17 cellular contexts compared by ENCODE assay signal in the genomic region with DNA sequence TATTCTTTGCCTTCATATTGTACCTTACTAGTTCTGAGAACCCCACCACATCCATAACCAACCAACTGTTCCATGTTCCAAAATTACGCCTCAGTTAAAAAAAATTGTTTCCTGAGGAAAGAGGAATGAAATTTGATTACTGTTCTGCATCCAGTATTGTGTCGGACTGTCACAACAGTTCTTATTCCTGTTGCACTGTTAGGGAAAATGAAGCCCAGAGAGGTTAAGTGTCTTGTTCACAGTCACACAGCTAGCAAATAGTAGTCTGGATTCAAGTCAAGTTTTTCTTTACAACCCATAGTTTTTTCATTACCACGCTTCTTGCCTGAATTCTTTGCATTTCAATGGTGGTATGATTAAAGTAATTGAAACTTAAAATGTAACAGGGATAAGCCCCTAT. TPM values are rescaled to one million over a fixed set of nuclear protein-coding genes. Genes with fewer than 3 reads are reported as not detected.
DNase-seq lines count a peak whose midpoint lies in the region; ATAC-seq, FAIRE-seq and TF ChIP-seq lines count a peak whose summit lies in the region.
"Had no signal": no experiment of that assay in that cellular context is flagged by ENCODE, and none has a peak within 500 bp of the region (broad histone marks: within the 10 kb centered on the region; RNA-seq: fewer than 3 reads in every experiment).

No MANE protein-coding gene starts in this region.

- in situ Hi-C loops in HepG2 (cut with HindIII; ENCODE audit: extremely low pct_ligation_motif_present, low pct_unique_long_range_greater_than_20kb) (no loop called here), IMR-90 (cut with MboI; ENCODE audit: low sequenced_read_pairs) (no loop called here)

- peak overlapping the region; percentile 1; the same call in 1 of the 3 replicates for H2BK15ac ChIP-seq in IMR-90 (ENCODE audit: low read depth, low read length)

- H3K9me1 ChIP-seq in IMR-90 (ENCODE audit: insufficient read depth, low read length), result peaks cover 10% of the 10 kb centered on the region; the same call in 1 of the 2 replicates

- H3K36me3 ChIP-seq in HepG2 (replicated peaks in 1 of 2; ENCODE audit: control insufficient read depth in 1 of 2, insufficient read depth in 2 of 2, low read length in 2 of 2) (no peaks in the 10 kb centered on the region; a peak in 2 of 5 replicates), right lobe of liver (no peaks in the 10 kb centered on the region), IMR-90 (ENCODE audit: control insufficient read depth, insufficient read depth, low read length) (no peaks in the 10 kb centered on the region), hepatocyte (replicated peaks; ENCODE audit: insufficient read depth, low read depth) (no peaks in the 10 kb centered on the region), skeletal muscle tissue (ENCODE audit: control insufficient read depth in 3 of 3, insufficient read depth in 3 of 3, low read length in 3 of 3) (no peaks in the 10 kb centered on the region), stomach (no peaks in the 10 kb centered on the region)

- peaks cover 67% of the 10 kb centered on the region for H3K4me1 ChIP-seq in HepG2 (ENCODE audit: insufficient read depth, low read length)
- peaks cover 0 to 9% (median 0%) of the 10 kb centered on the region in 4 donors for H3K4me1 ChIP-seq in right lobe of liver
- H3K4me1 ChIP-seq in IMR-90 (ENCODE audit: control insufficient read depth, insufficient read depth, low read length), result peaks cover 8% of the 10 kb centered on the region
- H3K4me1 ChIP-seq in hepatocyte (ENCODE audit: insufficient read depth), result peaks cover 7% of the 10 kb centered on the region
- peaks cover 21 to 33% (median 27%) of the 10 kb centered on the region in 3 donors for H3K4me1 ChIP-seq in skeletal muscle tissue (ENCODE audit: control insufficient read depth in 3 of 3, insufficient read depth in 3 of 3, low read length in 3 of 3)
- peaks cover 5 to 46% (median 29%) of the 10 kb centered on the region in 4 donors for H3K4me1 ChIP-seq in stomach

- no peak overlapping the region for H3K14ac ChIP-seq in IMR-90 (replicated peaks; ENCODE audit: low read depth, low read length)

- CTCF ChIA-PET in HepG2 (lab: Yijun Ruan, JAX; ENCODE audit: low intra/inter-chr PET ratio, low total read pairs) (no interaction called here), IMR-90 (lab: Yijun Ruan, JAX) (interaction anchor here (1.0 kb wide), 1 partner anchor 10 kb away, joined by 3 read pairs; no protein-coding TSS in a partner anchor)

- no peak for FAIRE-seq in HepG2 (lab: Jason Lieb, UNC)
- FAIRE-seq: A204.1, GM12878, GM18507 had no signal

- H2BK5ac ChIP-seq in IMR-90 (ENCODE audit: low read depth, low read length, poor library complexity, severe bottlenecking), result peak overlapping the region; percentile 16

- H4K91ac ChIP-seq in IMR-90 (ENCODE audit: insufficient read depth, low read depth, low read length), result no peak overlapping the region

- TF ChIP-seq EP300 in HepG2 (IDR thresholded peaks at IDR 0.05; ENCODE audit: low read depth in 2 of 2, low read length in 2 of 2) (no peak), HepG2 (CRISPR knock-in tag; IDR thresholded peaks at IDR 0.05; ENCODE audit: borderline replicate concordance) (no peak), stomach (IDR thresholded peaks at IDR 0.05) (no peak)

- H3K18ac ChIP-seq in IMR-90 (ENCODE audit: low read depth, low read length), result peak overlapping the region; percentile 82

- no peak for ATAC-seq in HepG2
- no peak for ATAC-seq in right lobe of liver
- no peak for ATAC-seq in IMR-90 (ENCODE audit: low read depth)
- ATAC-seq: GM12878, HCT116 had no signal

- H3K9ac ChIP-seq in HepG2 (ENCODE audit: insufficient read depth, low read depth, low read length), result no peak overlapping the region
- no peak overlapping the region for H3K9ac ChIP-seq in IMR-90 (ENCODE audit: low read depth, low read length)
- no peak overlapping the region for H3K9ac ChIP-seq in skeletal muscle tissue (ENCODE audit: low read depth in 1 of 3, low read length in 3 of 3)

- intact Hi-C loops in HepG2 (cut with micrococcal nuclease; ENCODE audit: unreplicated experiment), result no loop called here
- intact Hi-C loops in right lobe of liver (cut with DNase I), result no loop called here
- intact Hi-C loops in IMR-90 (cut with micrococcal nuclease), result loop anchor here (5.0 kb wide), 1 partner anchor 105 kb away; a partner anchor contains a TSS
- intact Hi-C loops in stomach (cut with DNase I; ENCODE audit: low total_unique reads), result no loop called here

- no peak for TF ChIP-seq POLR2A in HepG2 (IDR thresholded peaks at IDR 0.05; ENCODE audit: insufficient read depth in 1 of 2, low read depth in 2 of 2, low read length in 2 of 2)
- no peak for TF ChIP-seq POLR2A in right lobe of liver (IDR thresholded peaks at IDR 0.05)
- no peak for TF ChIP-seq POLR2A in IMR-90 (IDR thresholded peaks at IDR 0.05; ENCODE audit: low read depth, low read length)
- TF ChIP-seq POLR2A in stomach (IDR thresholded peaks at IDR 0.05), result no peak

- H3K23ac ChIP-seq in IMR-90 (ENCODE audit: low read depth, low read length), result peak overlapping the region; percentile 4; the same call in 1 of the 2 replicates

- BruUV-seq in HepG2 (replicated peaks; lab: Mats Ljungman, UMichigan) (no TSS peak), IMR-90 (replicated peaks; lab: Mats Ljungman, UMichigan) (no TSS peak)

- POLR2A ChIA-PET in HepG2 (lab: Yijun Ruan, JAX) (no interaction called here), IMR-90 (lab: Charles Lee; ENCODE audit: unreplicated experiment) (no interaction called here)

- H3K27me3 ChIP-seq in HepG2 (ENCODE audit: control insufficient read depth in 1 of 2, insufficient read depth in 2 of 2, low read length in 2 of 2) (no peaks in the 10 kb centered on the region; a peak in 1 of 5 replicates), right lobe of liver (no peaks in the 10 kb centered on the region), IMR-90 (ENCODE audit: control insufficient read depth, insufficient read depth, low read length) (no peaks in the 10 kb centered on the region), hepatocyte (no peaks in the 10 kb centered on the region), skeletal muscle tissue (ENCODE audit: control insufficient read depth in 3 of 3, insufficient read depth in 3 of 3, low read length in 3 of 3) (no peaks in the 10 kb centered on the region), stomach (no peaks in the 10 kb centered on the region)

- no peaks in the 10 kb centered on the region for H3K9me2 ChIP-seq in hepatocyte (replicated peaks; ENCODE audit: insufficient read depth)

- H2AFZ ChIP-seq in HepG2 (ENCODE audit: low read length) (no peak overlapping the region), IMR-90 (replicated peaks; ENCODE audit: low read length, poor library complexity) (no peak overlapping the region), hepatocyte (no peak overlapping the region)

- H3K79me2 ChIP-seq in HepG2 (ENCODE audit: insufficient read depth, low read length) (peaks cover 83% of the 10 kb centered on the region), hepatocyte (peaks cover 81% of the 10 kb centered on the region)

- H3K4me3 ChIP-seq in HepG2 (replicated peaks in 1 of 3; ENCODE audit: insufficient read depth in 1 of 3, low read depth in 2 of 3, low read length in 3 of 3), result no peak overlapping the region; a peak in 1 of 6 replicates
- no peak overlapping the region for H3K4me3 ChIP-seq in right lobe of liver
- H3K4me3 ChIP-seq in IMR-90 (ENCODE audit: insufficient read depth, low read depth, low read length), result no peak overlapping the region
- H3K4me3 ChIP-seq in hepatocyte, result no peak overlapping the region
- no peak overlapping the region for H3K4me3 ChIP-seq in skeletal muscle tissue (ENCODE audit: low read length in 3 of 3)
- no peak overlapping the region for H3K4me3 ChIP-seq in stomach
- H3K4me3 ChIP-seq: GM12878 had no signal

- H3K9me3 ChIP-seq in HepG2 (ENCODE audit: low read length) (no peaks in the 10 kb centered on the region), right lobe of liver (no peaks in the 10 kb centered on the region), IMR-90 (ENCODE audit: control insufficient read depth, insufficient read depth, low read length) (no peaks in the 10 kb centered on the region), hepatocyte (ENCODE audit: low read depth) (no peaks in the 10 kb centered on the region), skeletal muscle tissue (ENCODE audit: control insufficient read depth in 3 of 3, low read length in 3 of 3) (no peaks in the 10 kb centered on the region), stomach (no peaks in the 10 kb centered on the region)

- H4K20me1 ChIP-seq in HepG2 (ENCODE audit: insufficient read depth, low read length) (no peaks in the 10 kb centered on the region), IMR-90 (ENCODE audit: insufficient read depth, low read length) (peaks cover 27% of the 10 kb centered on the region), hepatocyte (ENCODE audit: insufficient read depth, poor library complexity, severe bottlenecking) (peaks cover 4% of the 10 kb centered on the region)

- peaks cover 23 to 57% of the 10 kb centered on the region in 2 experiments for H3K79me1 ChIP-seq in IMR-90 (ENCODE audit: low read depth in 1 of 2, low read length in 2 of 2)

- H2BK20ac ChIP-seq in IMR-90 (ENCODE audit: low read depth, low read length), result no peak overlapping the region

- peak overlapping the region; percentile 13; the same call in 1 of the 2 replicates for H3K4me2 ChIP-seq in HepG2 (ENCODE audit: low read depth, low read length)
- H3K4me2 ChIP-seq in IMR-90 (ENCODE audit: low read depth, low read length), result peak overlapping the region; percentile 46
- no peak overlapping the region for H3K4me2 ChIP-seq in hepatocyte

- no peak overlapping the region for H2BK120ac ChIP-seq in IMR-90 (ENCODE audit: low read depth, low read length)

- peak overlapping the region; percentile 79; the same call in 1 of the 2 replicates for H4K5ac ChIP-seq in IMR-90 (ENCODE audit: low read depth, low read length)

- no peak overlapping the region for H3K56ac ChIP-seq in IMR-90 (ENCODE audit: extremely low read depth, insufficient read depth, low read length)

- H4K8ac ChIP-seq in IMR-90 (ENCODE audit: low read depth in 2 of 2, low read length in 2 of 2), result 0 out of 4 replicates have a peak overlapping the region, but pooled peaks of 1 of the 2 experiments have one; percentile 1

- no peak overlapping the region for H3K27ac ChIP-seq in HepG2 (ENCODE audit: extremely low read length, insufficient read depth, low read length)
- H3K27ac ChIP-seq in right lobe of liver, result no peak overlapping the region
- H3K27ac ChIP-seq in IMR-90 (ENCODE audit: insufficient read depth, low read length), result peak overlapping the region; percentile 56; the same call in 1 of the 2 replicates
- H3K27ac ChIP-seq in hepatocyte, result peak overlapping the region; percentile 11
- peak overlapping the region; percentile 14 for H3K27ac ChIP-seq in skeletal muscle tissue (ENCODE audit: low read depth, low read length)
- no peak overlapping the region for H3K27ac ChIP-seq in stomach

- TF ChIP-seq RAD21 in HepG2 (CRISPR knock-in tag; IDR thresholded peaks at IDR 0.05) (no peak), IMR-90 (IDR thresholded peaks at IDR 0.05; ENCODE audit: low read length) (no peak)

- H2AK9ac ChIP-seq in IMR-90 (replicated peaks; ENCODE audit: low read depth, low read length, poor library complexity), result no peak overlapping the region

- WGBS in HepG2 (ENCODE audit: low lambda C conversion rate), result 95% methylated on average over 3 of the region's 3 CpGs
- WGBS in right lobe of liver (ENCODE audit: insufficient coverage, low coverage, low lambda C conversion rate, missing lambda C conversion rate), result 86% methylated on average over 3 of the region's 3 CpGs
- no CpG with 5 or more reads among the region's 3 CpGs for WGBS in IMR-90 (ENCODE audit: extremely low coverage in 2 of 2, insufficient read length in 1 of 2), 2 experiments
- WGBS in hepatocyte (ENCODE audit: low lambda C conversion rate, missing lambda C conversion rate), result 94% methylated on average over 3 of the region's 3 CpGs
- 85 to 92% (median 88%) methylated on average over 3 of the region's 3 CpGs for WGBS in stomach, 5 donors

- TF ChIP-seq CTCF in HepG2 (CRISPR knock-in tag; IDR thresholded peaks at IDR 0.05), result no peak
- no peak for TF ChIP-seq CTCF in right lobe of liver (IDR thresholded peaks at IDR 0.05)
- TF ChIP-seq CTCF in IMR-90 (conservative IDR thresholded peaks at IDR 0.05; ENCODE audit: low read depth, low read length), result no peak
- no peak for TF ChIP-seq CTCF in hepatocyte (IDR thresholded peaks at IDR 0.05; ENCODE audit: poor library complexity)
- no peak for TF ChIP-seq CTCF in stomach (IDR thresholded peaks at IDR 0.05)

- no peak for DNase-seq in HepG2 (ENCODE audit: low spot score)
- DNase-seq in right lobe of liver, result no peak
- no peak for DNase-seq in IMR-90
- DNase-seq in hepatocyte (ENCODE audit: low spot score), result no peak
- no peak for DNase-seq in NAMALWA (ENCODE audit: low spot score)
- no peak for DNase-seq in stomach
- no peak for DNase-seq in Ammon's horn (ENCODE audit: low spot score)
- DNase-seq: AML-193; C1 segment of cervical spinal cord; Calu3; CD4-positive, alpha-beta T cell; DMS 273 treated with DMSO at 0.1 percent for 48 hours had no signal

- no peak overlapping the region for H2AK5ac ChIP-seq in IMR-90 (ENCODE audit: low read depth, low read length)

- peak overlapping the region; percentile 26; the same call in 1 of the 2 replicates for H3K4ac ChIP-seq in IMR-90 (ENCODE audit: low read depth, low read length)

- dilution Hi-C loops in IMR-90 (cut with HindIII; ENCODE audit: low sequenced_read_pairs, unreplicated experiment), result no loop called here

RNA-seq across cellular contexts. Expression of a gene that starts 4.4 kb away (rescaled TPM):
- total RNA-seq in HepG2 (2016; rRNA removed; fragmentation: Illumina TruSeq; extraction: Trizol) (2.8 and 5.1 TPM in 2 replicates), right lobe of liver (1 to 10 TPM in 5 of 6 experiments, under 1 TPM in 1; 0.46 to 2.0 (median 1.3) TPM), IMR-90 (2012; rRNA removed) (2.9 and 5.0 TPM in 2 replicates), hepatocyte (7.3 and 9.3 TPM in 2 replicates), skeletal muscle tissue (8.9 TPM), stomach (10 to 100 TPM in 1 of 5 donors, 1 to 10 TPM in 3, not detected in 1; 3.0 to 13.2 (median 3.4) TPM)
- total RNA-seq in HepG2 (2016; cell fraction: cytosol; rRNA removed; fragmentation: Illumina TruSeq; extraction: Trizol; ENCODE audit: low read depth), result 4.7 and 6.0 TPM in 2 replicates
- total RNA-seq in HepG2 (2016; cell fraction: insoluble cytoplasmic fraction; rRNA removed; fragmentation: Illumina TruSeq; extraction: Trizol), result 3.0 and 5.1 TPM in 2 replicates
- 2.3 and 2.5 TPM in 2 replicates for total RNA-seq in HepG2 (2016; cell fraction: membrane; rRNA removed; fragmentation: Illumina TruSeq; extraction: Trizol)
- total RNA-seq in HepG2 (2016; cell fraction: nucleus; rRNA removed; fragmentation: Illumina TruSeq; extraction: Trizol), result 23.8 and 25.5 TPM in 2 replicates
- polyA plus RNA-seq in HepG2 (2011; rRNA removed) (4.1 and 4.2 TPM in 2 replicates), IMR-90 (2012; rRNA removed) (0.80 and 1.4 TPM in 2 replicates), hepatocyte (1.1 and 2.5 TPM in 2 replicates), stomach (1 to 10 TPM in 2 of 3 donors, under 1 TPM in 1; 0.78 to 1.2 (median 1.1) TPM)
- 0.66 and 0.76 TPM in 2 replicates for polyA plus RNA-seq in HepG2 (2011; cell fraction: cytosol; rRNA removed)
- 5.8 and 9.2 TPM in 2 replicates for polyA plus RNA-seq in HepG2 (2011; cell fraction: nucleus; rRNA removed)
- polyA plus RNA-seq in HepG2 (2012), result 6.1 and 6.9 TPM in 2 replicates
- polyA plus RNA-seq in HepG2 (2016; cell fraction: cytosol; fragmentation: Illumina TruSeq; extraction: Trizol; ENCODE audit: low read depth), result 0.33 and 0.41 TPM in 2 replicates
- 1.8 and 2.1 TPM in 2 replicates for polyA plus RNA-seq in HepG2 (2016; cell fraction: insoluble cytoplasmic fraction; fragmentation: Illumina TruSeq; extraction: Trizol; ENCODE audit: low read depth)
- polyA plus RNA-seq in HepG2 (2016; cell fraction: membrane; fragmentation: Illumina TruSeq; extraction: Trizol; ENCODE audit: low read depth), result 0.48 and 0.66 TPM in 2 replicates
- polyA plus RNA-seq in HepG2 (2016; cell fraction: nucleus; fragmentation: Illumina TruSeq; extraction: Trizol; ENCODE audit: insufficient read depth, low read depth), result 13.2 and 14.2 TPM in 2 replicates
- 1.7 and 3.3 TPM in 2 replicates for polyA minus RNA-seq in HepG2 (2011; rRNA and poly(A)+ RNA removed; ENCODE audit: low replicate concordance)
- polyA minus RNA-seq in HepG2 (2011; cell fraction: cytosol; rRNA and poly(A)+ RNA removed), result 1.8 and 2.5 TPM in 2 replicates
- polyA minus RNA-seq in HepG2 (2011; cell fraction: nucleus; rRNA and poly(A)+ RNA removed), result 89.1 and 107 TPM in 2 replicates
- polyA plus RNA-seq in IMR-90 (2012; cell fraction: cytosol; rRNA removed), result 0.03 and 0.05 TPM in 2 replicates
- 0.40 and 4.2 TPM in 2 replicates for polyA plus RNA-seq in IMR-90 (2012; cell fraction: nucleus; rRNA removed; ENCODE audit: low replicate concordance)

Comparison
In these comparisons a context has a peak if more than half of its experiments do, and no peak if none do; other contexts are left out.
1. H3K27ac ChIP-seq: peak in IMR-90 (single experiment), hepatocyte (single experiment) and skeletal muscle tissue (single experiment); none in HepG2 (single experiment), right lobe of liver (0 of 3) and stomach (0 of 5).